Comparison of ENCODE assay signal across 32 cellular contexts in the genomic region with DNA sequence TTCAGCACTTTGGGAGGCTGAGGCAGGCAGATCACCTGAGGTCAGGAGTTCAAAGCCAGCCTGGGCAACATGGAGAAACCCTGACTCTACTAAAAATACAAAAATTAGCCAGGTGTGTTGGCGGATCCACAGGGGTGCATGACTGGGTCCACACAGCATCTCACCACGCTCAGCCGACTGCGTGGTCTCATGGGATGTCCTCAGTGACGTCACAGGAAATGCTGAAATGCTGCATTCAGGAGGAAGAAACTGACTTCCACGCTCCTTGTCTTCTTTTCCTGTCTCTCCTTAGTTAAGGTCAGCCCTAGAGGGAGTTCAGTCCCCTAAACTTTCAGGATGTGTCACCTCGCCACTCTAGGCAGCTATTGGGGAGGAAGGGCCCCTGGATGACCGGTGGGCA.
"Had no signal": no experiment of that assay in that cellular context is flagged by ENCODE, and none has a peak within 500 bp of the region (broad histone marks: within the 10 kb centered on the region; RNA-seq: fewer than 3 reads in every experiment).

No MANE protein-coding gene starts in this region.

- FAIRE-seq: endometrium, endothelial cell of umbilical vein, TTC549 had no signal

- H3K4me3 ChIP-seq: ascending aorta, breast epithelium, cardiac muscle cell, colonic mucosa, esophagus squamous epithelium, gastroesophageal sphincter, heart right ventricle had no signal

- H3K9me3 ChIP-seq: ascending aorta, breast epithelium, colonic mucosa, esophagus squamous epithelium, gastroesophageal sphincter, heart right ventricle had no signal

- H3K4me1 ChIP-seq: ascending aorta, breast epithelium, colonic mucosa, esophagus squamous epithelium, gastroesophageal sphincter, heart right ventricle had no signal

- DNase-seq: activated CD4-positive, alpha-beta memory T cell treated with anti-CD3 and anti-CD28 coated beads, Interleukin-2, amount 10 ng/mL, durations not matched to agents 7 days and 5 days; activated CD4-positive, alpha-beta T cell treated with anti-CD3 and anti-CD28 coated beads for 1 hour; activated CD4-positive, alpha-beta T cell treated with anti-CD3 and anti-CD28 coated beads for 4 hours; activated CD4-positive, alpha-beta T cell treated with anti-CD3 and anti-CD28 coated beads, Interleukin-2, amount 10 ng/mL, durations not matched to agents 7 days and 5 days; activated CD4-positive, alpha-beta T cell treated with anti-CD3 and anti-CD28 coated beads, Interleukin-2, amount 50 U/mL, for 4 hours; activated CD8-positive, alpha-beta memory T cell treated with anti-CD3 and anti-CD28 coated beads, Interleukin-2, amount 50 U/mL, for 48 hours; activated gamma-delta T cell; activated naive CD4-positive, alpha-beta T cell; activated naive CD4-positive, alpha-beta T cell treated with anti-CD3 and anti-CD28 coated beads, Interleukin-2, amount 10 ng/mL, durations not matched to agents 7 days and 5 days; activated naive CD8-positive, alpha-beta T cell treated with anti-CD3 and anti-CD28 coated beads, Interleukin-2, amount 10 ng/mL, durations not matched to agents 7 days and 5 days; activated T-cell treated with anti-CD3 and anti-CD28 coated beads for 4 hours; activated T-cell treated with anti-CD3 and anti-CD28 coated beads, Interleukin-2, amount 50 U/mL, for 24 hours; activated T-cell treated with anti-CD3 and anti-CD28 coated beads, Interleukin-2, amount 50 U/mL, for 72 hours; central memory CD4-positive, alpha-beta T cell; cerebellar nuclear complex; colonic mucosa; effector CD8-positive, alpha-beta T cell; esophagus squamous epithelium; foreskin melanocyte; heart right ventricle; T-helper 2 cell had no signal

- H3K36me3 ChIP-seq: ascending aorta, breast epithelium, cardiac muscle cell, colonic mucosa, esophagus squamous epithelium, gastroesophageal sphincter, heart right ventricle had no signal

- H3K27ac ChIP-seq: ascending aorta, breast epithelium, cardiac muscle cell, colonic mucosa, epithelial cell of prostate, esophagus squamous epithelium, gastroesophageal sphincter, heart right ventricle, VCaP had no signal

- H3K27me3 ChIP-seq: ascending aorta, breast epithelium, cardiac muscle cell, colonic mucosa had no signal

- ATAC-seq: activated naive CD4-positive, alpha-beta T cell treated with anti-CD3 and anti-CD28 coated beads, Interleukin-2, amount 50 U/mL, for 72 hours; activated T-cell treated with anti-CD3 and anti-CD28 coated beads, Interleukin-2, amount 50 U/mL, for 72 hours; gastroesophageal sphincter; heart right ventricle; WTC11 had no signal
